ENCODE assay signal across 11 cellular contexts in the genomic region with DNA sequence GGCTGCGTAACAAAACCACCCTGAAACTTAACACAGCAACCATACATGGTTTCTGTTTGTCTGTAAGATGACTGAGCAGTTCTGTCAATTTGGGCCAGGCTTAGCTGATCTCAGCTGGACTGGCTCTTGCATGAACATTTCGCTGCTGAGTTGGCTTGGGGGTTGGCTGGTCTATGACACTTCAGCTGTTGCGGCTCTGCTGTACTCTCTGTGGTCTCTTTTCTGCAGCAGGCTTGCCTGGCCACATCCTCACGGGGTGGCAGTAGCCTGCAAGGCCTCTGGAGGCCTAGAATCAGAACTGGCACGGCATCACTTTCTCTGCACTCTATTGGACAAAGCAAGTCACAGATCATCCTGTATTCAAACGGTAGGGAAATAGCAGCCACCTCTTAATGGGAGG.
A peak's percentile ranks its signal among the peaks of the same experiment; 100 is the strongest.
DNase-seq lines count a peak whose midpoint lies in the region; ATAC-seq and TF ChIP-seq lines count a peak whose summit lies in the region.
"Had no signal": no experiment of that assay in that cellular context is flagged by ENCODE, and none has a peak within 500 bp of the region (broad histone marks: within the 10 kb centered on the region; RNA-seq: fewer than 3 reads in every experiment).

No MANE protein-coding gene starts in this region.

- DNase-seq in activated CD4-positive, alpha-beta T cell treated with anti-CD3 and anti-CD28 coated beads, Interleukin-2, amount 10 ng/mL, durations not matched to agents 7 days and 5 days: peak; percentile 38
- no peak for DNase-seq in activated CD4-positive, alpha-beta T cell treated with anti-CD3 and anti-CD28 coated beads for 4 hours
- DNase-seq in activated T-helper 1 cell treated with Interleukin-2 at 50 U/mL for 16 hours (ENCODE audit: low read depth) (peak; percentile 24), lower lobe of right lung (no peak), endothelial cell (ENCODE audit: low spot score) (no peak), dermis blood vessel endothelial cell (no peak), OCI-M2 (lab: John Stamatoyannopoulos, UW; ENCODE audit: unreplicated experiment) (no peak)
- DNase-seq: aorta, NCI-H1105 had no signal

- no peaks in the 10 kb centered on the region for H3K27me3 ChIP-seq in lower lobe of right lung (ENCODE audit: low read depth)

- H3K27ac ChIP-seq in lower lobe of right lung: no peak overlapping the region

- intact Hi-C loops in lower lobe of right lung (cut with DNase I): no loop called here

- H3K27ac Mint-ChIP-seq in activated CD4-positive, alpha-beta T cell treated with anti-CD3 and anti-CD28 coated beads, Interleukin-2, amount 10 ng/mL, durations not matched to agents 7 days and 5 days: peak overlapping the region; percentile 9
- H3K27ac Mint-ChIP-seq in stimulated activated naive CD8-positive, alpha-beta T cell treated with anti-CD3 and anti-CD28 coated beads, Interleukin-15, Interleukin-2, amounts not matched to agents 100 ng/mL and 50 ng/mL, for 24 hours: peak overlapping the region; percentile 22
- H3K27ac Mint-ChIP-seq in endothelial cell (ENCODE audit: unreplicated experiment): no peak overlapping the region
- H3K27ac Mint-ChIP-seq: nephron had no signal

- H3K4me1 Mint-ChIP-seq in activated CD4-positive, alpha-beta T cell treated with anti-CD3 and anti-CD28 coated beads, Interleukin-2, amount 10 ng/mL, durations not matched to agents 7 days and 5 days: peaks cover 9% of the 10 kb centered on the region
- H3K4me1 Mint-ChIP-seq in stimulated activated naive CD8-positive, alpha-beta T cell treated with anti-CD3 and anti-CD28 coated beads, Interleukin-15, Interleukin-2, amounts not matched to agents 100 ng/mL and 50 ng/mL, for 24 hours (ENCODE audit: low read depth): peaks cover 22% of the 10 kb centered on the region
- H3K4me1 Mint-ChIP-seq in endothelial cell (ENCODE audit: unreplicated experiment): no peaks in the 10 kb centered on the region
- H3K4me1 Mint-ChIP-seq: nephron had no signal

- peaks cover 19% of the 10 kb centered on the region for H3K9me3 ChIP-seq in lower lobe of right lung

- H3K36me3 ChIP-seq in lower lobe of right lung: no peaks in the 10 kb centered on the region

- peaks cover 9% of the 10 kb centered on the region for H3K36me3 Mint-ChIP-seq in activated CD4-positive, alpha-beta T cell treated with anti-CD3 and anti-CD28 coated beads, Interleukin-2, amount 10 ng/mL, durations not matched to agents 7 days and 5 days (ENCODE audit: low read depth)
- H3K36me3 Mint-ChIP-seq in stimulated activated naive CD8-positive, alpha-beta T cell treated with anti-CD3 and anti-CD28 coated beads, Interleukin-15, Interleukin-2, amounts not matched to agents 100 ng/mL and 50 ng/mL, for 24 hours (ENCODE audit: low read depth): peaks cover 8% of the 10 kb centered on the region
- H3K36me3 Mint-ChIP-seq in endothelial cell (ENCODE audit: low read depth, unreplicated experiment): no peaks in the 10 kb centered on the region

- H3K9me3 Mint-ChIP-seq in activated CD4-positive, alpha-beta T cell treated with anti-CD3 and anti-CD28 coated beads, Interleukin-2, amount 10 ng/mL, durations not matched to agents 7 days and 5 days: peaks cover 26% of the 10 kb centered on the region
- peaks cover 13% of the 10 kb centered on the region for H3K9me3 Mint-ChIP-seq in stimulated activated naive CD8-positive, alpha-beta T cell treated with anti-CD3 and anti-CD28 coated beads, Interleukin-15, Interleukin-2, amounts not matched to agents 100 ng/mL and 50 ng/mL, for 24 hours
- no peaks in the 10 kb centered on the region for H3K9me3 Mint-ChIP-seq in endothelial cell (ENCODE audit: unreplicated experiment)

- no peak for TF ChIP-seq CTCF in lower lobe of right lung (IDR thresholded peaks at IDR 0.05)
- TF ChIP-seq CTCF in endothelial cell (IDR thresholded peaks at IDR 0.05; ENCODE audit: unreplicated experiment): no peak

- no peak overlapping the region for H3K4me3 ChIP-seq in lower lobe of right lung

- no peaks in the 10 kb centered on the region for H3K27me3 Mint-ChIP-seq in activated CD4-positive, alpha-beta T cell treated with anti-CD3 and anti-CD28 coated beads, Interleukin-2, amount 10 ng/mL, durations not matched to agents 7 days and 5 days
- no peaks in the 10 kb centered on the region for H3K27me3 Mint-ChIP-seq in stimulated activated naive CD8-positive, alpha-beta T cell treated with anti-CD3 and anti-CD28 coated beads, Interleukin-15, Interleukin-2, amounts not matched to agents 100 ng/mL and 50 ng/mL, for 24 hours
- H3K27me3 Mint-ChIP-seq in endothelial cell (ENCODE audit: unreplicated experiment): peaks cover 3% of the 10 kb centered on the region

- ATAC-seq in lower lobe of right lung: peak; percentile 67 to 73

- no peaks in the 10 kb centered on the region for H3K4me1 ChIP-seq in lower lobe of right lung

- CTCF ChIA-PET in activated CD4-positive, alpha-beta T cell treated with anti-CD3 and anti-CD28 coated beads, Interleukin-2, amount 10 ng/mL, durations not matched to agents 7 days and 5 days (lab: Charles Lee): no interaction called here

- POLR2A ChIA-PET in activated CD4-positive, alpha-beta T cell treated with anti-CD3 and anti-CD28 coated beads, Interleukin-2, amount 10 ng/mL, durations not matched to agents 7 days and 5 days (lab: Charles Lee): no interaction called here

- no peak overlapping the region for H3K4me3 Mint-ChIP-seq in activated CD4-positive, alpha-beta T cell treated with anti-CD3 and anti-CD28 coated beads, Interleukin-2, amount 10 ng/mL, durations not matched to agents 7 days and 5 days
- H3K4me3 Mint-ChIP-seq in stimulated activated naive CD8-positive, alpha-beta T cell treated with anti-CD3 and anti-CD28 coated beads, Interleukin-15, Interleukin-2, amounts not matched to agents 100 ng/mL and 50 ng/mL, for 24 hours: peak overlapping the region; percentile 3
- no peak overlapping the region for H3K4me3 Mint-ChIP-seq in endothelial cell (ENCODE audit: unreplicated experiment)
- H3K4me3 Mint-ChIP-seq: nephron had no signal

Comparison
In these comparisons a context has a peak if more than half of its experiments do, and no peak if none do; other contexts are left out.
1. DNase-seq: peak in activated CD4-positive, alpha-beta T cell treated with anti-CD3 and anti-CD28 coated beads, Interleukin-2, amount 10 ng/mL, durations not matched to agents 7 days and 5 days (single experiment) and activated T-helper 1 cell treated with Interleukin-2 at 50 U/mL for 16 hours (single experiment); none in activated CD4-positive, alpha-beta T cell treated with anti-CD3 and anti-CD28 coated beads for 4 hours (0 of 2), lower lobe of right lung (single experiment), endothelial cell (single experiment), dermis blood vessel endothelial cell (single experiment) and OCI-M2 (single experiment).